Comparison of ENCODE assay signal across 20 cellular contexts in genomic region chr14:55915464-55915863, GRCh38.
"Had no signal": no experiment of that assay in that cellular context is flagged by ENCODE, and none has a peak within 500 bp of the region (broad histone marks: within the 10 kb centered on the region; RNA-seq: fewer than 3 reads in every experiment).

No MANE protein-coding gene starts in this region.

- H3K27ac ChIP-seq: dorsolateral prefrontal cortex, foreskin keratinocyte, heart left ventricle, psoas muscle, upper lobe of left lung, VCaP had no signal

- H3K36me3 ChIP-seq: heart left ventricle, upper lobe of left lung had no signal

- H3K27ac Mint-ChIP-seq: activated CD4-positive, alpha-beta memory T cell treated with anti-CD3 and anti-CD28 coated beads, Interleukin-2, amount 10 ng/mL, durations not matched to agents 7 days and 5 days; activated CD4-positive, alpha-beta T cell treated with anti-CD3 and anti-CD28 coated beads for 36 hours; activated T-cell treated with anti-CD3 and anti-CD28 coated beads, Interleukin-2, amount 50 U/mL, for 72 hours; memory B cell; natural killer cell treated with Interleukin-12 subunit alpha and Interleukin-12 subunit beta and Interleukin-15 and Interleukin-18, amount 100 ng/mL, for 72 hours; stimulated activated naive CD8-positive, alpha-beta T cell treated with anti-CD3 and anti-CD28 coated beads, Interleukin-15, Interleukin-2, amounts not matched to agents 100 ng/mL and 50 ng/mL, for 24 hours; T-helper 2 cell treated with Interferon-gamma antibody and Interleukin-4, amounts not matched to agents 5 μg/mL and 100 μg/mL, for 36 hours had no signal

- DNase-seq: activated CD4-positive, alpha-beta memory T cell treated with anti-CD3 and anti-CD28 coated beads, Interleukin-2, amount 10 ng/mL, durations not matched to agents 7 days and 5 days; activated CD4-positive, alpha-beta T cell treated with anti-CD3 and anti-CD28 coated beads for 36 hours; activated naive CD4-positive, alpha-beta T cell; activated T-cell treated with anti-CD3 and anti-CD28 coated beads, Interleukin-2, amount 50 U/mL, for 72 hours; dorsolateral prefrontal cortex; foreskin keratinocyte; heart left ventricle; nucleus accumbens; psoas muscle; stimulated activated CD4-positive, alpha-beta T cell treated with anti-CD3 and anti-CD28 coated beads, Interleukin-15, amount 100 ng/mL, for 24 hours; stimulated activated CD4-positive, alpha-beta T cell treated with anti-CD3 and anti-CD28 coated beads, Interleukin-4, amount 100 ng/mL, for 24 hours; upper lobe of left lung had no signal

- H3K4me3 ChIP-seq: dorsolateral prefrontal cortex, heart left ventricle, psoas muscle, upper lobe of left lung had no signal

- H3K4me1 Mint-ChIP-seq: activated CD4-positive, alpha-beta memory T cell treated with anti-CD3 and anti-CD28 coated beads, Interleukin-2, amount 10 ng/mL, durations not matched to agents 7 days and 5 days; activated CD4-positive, alpha-beta T cell treated with anti-CD3 and anti-CD28 coated beads for 36 hours; memory B cell had no signal

- H3K4me1 ChIP-seq: foreskin keratinocyte, psoas muscle, upper lobe of left lung had no signal

- H3K4me3 Mint-ChIP-seq: activated CD4-positive, alpha-beta memory T cell treated with anti-CD3 and anti-CD28 coated beads, Interleukin-2, amount 10 ng/mL, durations not matched to agents 7 days and 5 days; activated CD4-positive, alpha-beta T cell treated with anti-CD3 and anti-CD28 coated beads for 36 hours; activated T-cell treated with anti-CD3 and anti-CD28 coated beads, Interleukin-2, amount 50 U/mL, for 72 hours; brain; memory B cell; natural killer cell treated with Interleukin-12 subunit alpha and Interleukin-12 subunit beta and Interleukin-15 and Interleukin-18, amount 100 ng/mL, for 72 hours; stimulated activated naive CD8-positive, alpha-beta T cell treated with anti-CD3 and anti-CD28 coated beads, Interleukin-15, Interleukin-2, amounts not matched to agents 100 ng/mL and 50 ng/mL, for 24 hours; T-helper 2 cell treated with Interferon-gamma antibody and Interleukin-4, amounts not matched to agents 5 μg/mL and 100 μg/mL, for 36 hours had no signal

- ATAC-seq: activated CD4-positive, alpha-beta T cell treated with anti-CD3 and anti-CD28 coated beads for 36 hours; activated T-cell treated with anti-CD3 and anti-CD28 coated beads, Interleukin-2, amount 50 U/mL, for 72 hours; esophagus mucosa; foreskin keratinocyte; left lobe of liver; natural killer cell treated with Interleukin-12 subunit alpha and Interleukin-12 subunit beta and Interleukin-15 and Interleukin-18, amount 100 ng/mL, for 72 hours; psoas muscle had no signal

- H3K9me3 ChIP-seq: heart left ventricle, psoas muscle, upper lobe of left lung had no signal

- H3K36me3 Mint-ChIP-seq: brain; memory B cell; natural killer cell treated with Interleukin-12 subunit alpha and Interleukin-12 subunit beta and Interleukin-15 and Interleukin-18, amount 100 ng/mL, for 72 hours had no signal

- H3K27me3 ChIP-seq: dorsolateral prefrontal cortex, foreskin keratinocyte, upper lobe of left lung had no signal

- H3K9me3 Mint-ChIP-seq: activated CD4-positive, alpha-beta memory T cell treated with anti-CD3 and anti-CD28 coated beads, Interleukin-2, amount 10 ng/mL, durations not matched to agents 7 days and 5 days; memory B cell; stimulated activated naive CD8-positive, alpha-beta T cell treated with anti-CD3 and anti-CD28 coated beads, Interleukin-15, Interleukin-2, amounts not matched to agents 100 ng/mL and 50 ng/mL, for 24 hours; T-helper 2 cell treated with Interferon-gamma antibody and Interleukin-4, amounts not matched to agents 5 μg/mL and 100 μg/mL, for 36 hours had no signal
